ENCODE assay signal across 1 cellular context in the genomic region with DNA sequence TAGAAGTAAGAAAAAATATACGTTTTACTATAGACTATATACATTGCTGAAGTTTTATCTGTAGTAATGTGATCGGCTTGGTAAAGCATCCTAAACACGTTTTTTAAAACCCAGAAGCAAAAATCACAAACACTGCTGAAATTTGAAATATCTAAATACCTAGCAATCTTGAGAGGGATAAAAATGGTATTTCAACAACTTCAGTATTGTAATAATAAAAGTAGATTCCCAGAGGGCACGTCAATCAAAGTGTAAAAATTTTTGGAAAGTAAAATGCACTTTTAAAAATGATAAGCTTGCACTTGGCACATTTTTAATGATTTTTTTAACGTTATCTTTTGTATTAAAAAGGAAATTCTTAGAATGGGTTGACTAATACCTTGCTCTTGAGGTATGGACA.
TF ChIP-seq lines count a peak whose summit lies in the region.

No MANE protein-coding gene starts in this region.

TF ChIP-seq in HepG2, 621 proteins besides CTCF, POLR2A, EP300 and RAD21:
- TF ChIP-seq RFXAP (CRISPR knock-in tag; IDR thresholded peaks at IDR 0.05; ENCODE audit: borderline replicate concordance) (no peak), MXD1 (CRISPR knock-in tag; IDR thresholded peaks at IDR 0.05) (no peak), ARID3A (IDR thresholded peaks at IDR 0.05; ENCODE audit: low read depth, low read length) (no peak), ZNF296 (CRISPR knock-in tag; conservative IDR thresholded peaks at IDR 0.05) (no peak), ZNF629 (CRISPR knock-in tag; conservative IDR thresholded peaks at IDR 0.05) (no peak), TGIF2 (CRISPR knock-in tag; IDR thresholded peaks at IDR 0.05) (no peak), ZBTB14 (CRISPR knock-in tag; IDR thresholded peaks at IDR 0.05) (no peak), CENPT (CRISPR knock-in tag; IDR thresholded peaks at IDR 0.05; ENCODE audit: low read depth) (no peak), RFXANK (CRISPR knock-in tag; IDR thresholded peaks at IDR 0.05) (no peak), ERF (CRISPR knock-in tag; IDR thresholded peaks at IDR 0.05) (no peak), ZMYM3 (CRISPR knock-in tag; IDR thresholded peaks at IDR 0.05) (no peak), ELF4 (CRISPR knock-in tag; IDR thresholded peaks at IDR 0.05; ENCODE audit: borderline replicate concordance) (no peak), MED13 (CRISPR knock-in tag; IDR thresholded peaks at IDR 0.05) (no peak), FOXC1 (CRISPR knock-in tag; IDR thresholded peaks at IDR 0.05; ENCODE audit: borderline replicate concordance) (no peak), HCFC1 (IDR thresholded peaks at IDR 0.05; ENCODE audit: low read depth, low read length) (no peak)
- TF ChIP-seq, protein P1, sequence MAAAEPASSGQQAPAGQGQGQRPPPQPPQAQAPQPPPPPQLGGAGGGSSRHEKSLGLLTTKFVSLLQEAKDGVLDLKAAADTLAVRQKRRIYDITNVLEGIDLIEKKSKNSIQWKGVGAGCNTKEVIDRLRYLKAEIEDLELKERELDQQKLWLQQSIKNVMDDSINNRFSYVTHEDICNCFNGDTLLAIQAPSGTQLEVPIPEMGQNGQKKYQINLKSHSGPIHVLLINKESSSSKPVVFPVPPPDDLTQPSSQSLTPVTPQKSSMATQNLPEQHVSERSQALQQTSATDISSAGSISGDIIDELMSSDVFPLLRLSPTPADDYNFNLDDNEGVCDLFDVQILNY (CRISPR knock-in tag; conservative IDR thresholded peaks at IDR 0.05), result no peak
